Comparison of ENCODE assay signal across 7 cellular contexts in the genomic region with DNA sequence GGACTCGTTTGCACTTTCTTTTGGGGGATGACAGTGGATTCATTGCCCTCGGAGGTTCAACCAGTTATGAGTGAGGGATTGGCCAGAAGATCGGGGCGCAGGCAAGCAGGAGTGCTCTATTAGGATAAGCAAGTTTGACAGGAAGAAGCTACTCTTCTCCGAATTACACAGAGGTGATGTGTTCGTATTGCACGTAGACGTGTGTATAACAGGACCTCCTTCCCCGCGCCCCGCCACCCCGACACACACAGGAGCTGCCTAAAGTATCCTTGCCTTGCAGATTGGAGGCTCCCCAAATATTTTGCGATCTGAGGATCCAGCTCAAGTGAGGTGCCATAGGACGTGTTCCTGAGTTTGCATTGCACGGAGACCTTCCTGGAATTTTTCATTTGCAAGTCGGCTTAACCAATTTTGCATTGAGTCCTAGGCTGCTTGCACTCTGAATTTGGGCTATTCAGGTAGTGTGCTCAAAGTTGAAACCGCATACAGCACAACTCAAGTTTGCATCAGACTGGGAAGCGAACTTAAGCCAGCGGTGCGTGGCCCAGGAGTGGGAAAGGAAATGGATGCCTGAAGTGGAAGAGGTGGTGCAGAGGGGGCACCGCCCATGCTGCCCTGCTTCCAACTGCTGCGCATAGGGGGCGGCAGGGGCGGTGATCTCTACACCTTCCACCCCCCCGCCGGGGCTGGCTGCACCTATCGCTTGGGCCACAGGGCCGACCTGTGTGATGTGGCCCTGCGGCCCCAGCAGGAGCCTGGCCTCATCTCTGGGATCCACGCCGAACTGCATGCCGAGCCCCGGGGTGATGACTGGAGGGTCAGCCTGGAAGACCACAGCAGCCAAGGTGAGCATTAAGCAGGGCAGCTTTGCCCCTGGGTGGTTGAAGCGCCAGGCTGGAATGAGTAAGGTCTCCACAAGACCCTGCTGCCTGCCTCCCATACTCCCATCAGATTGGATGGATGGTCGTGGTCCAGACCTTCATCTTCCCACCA. TPM values are rescaled to one million over a fixed set of nuclear protein-coding genes. Genes with fewer than 3 reads are reported as not detected.
DNase-seq lines count a peak whose midpoint lies in the region; ATAC-seq, FAIRE-seq and TF ChIP-seq lines count a peak whose summit lies in the region.

No MANE protein-coding gene starts in this region.

- peak overlapping the region; percentile 78 for H3K14ac ChIP-seq in neuronal stem cell (ENCODE audit: low read length)

- peak; percentile 49 for FAIRE-seq in endothelial cell of umbilical vein (lab: Jason Lieb, UNC)

- H3K27ac ChIP-seq in endothelial cell of umbilical vein (ENCODE audit: insufficient read depth, low read depth, low read length) (peak overlapping the region; percentile 23), neuronal stem cell (replicated peaks; ENCODE audit: low read length) (no peak overlapping the region)

- WGBS in neuronal stem cell (ENCODE audit: extremely low coverage in 2 of 2, insufficient read length in 2 of 2, insufficient replicate concordance in 1 of 2), 2 donors = no CpG with 5 or more reads among the region's 35 CpGs

- peaks cover 47% of the 10 kb centered on the region for H3K36me3 Mint-ChIP-seq in T-helper 2 cell treated with Interferon-gamma antibody and Interleukin-4, amounts not matched to agents 5 μg/mL and 100 μg/mL, for 36 hours (ENCODE audit: low read depth)

- H4K8ac ChIP-seq in neuronal stem cell (ENCODE audit: low read depth, low read length) = no peak overlapping the region

- H2AK5ac ChIP-seq in neuronal stem cell (ENCODE audit: low read depth, low read length) = no peak overlapping the region

- CTCF ChIA-PET in endothelial cell of umbilical vein (lab: Charles Lee) = interaction anchor here (0.7 to 3.7 kb wide), 13 partner anchors 10 to 331 kb away, joined by 3 to 16 read pairs (median 3); a partner anchor contains a TSS
- CTCF ChIA-PET in GM10248 (lab: Yijun Ruan, JAX) = interaction anchor here (0.8 to 3.9 kb wide), 11 partner anchors 12 to 333 kb away, joined by 3 to 19 read pairs (median 5); no protein-coding TSS in a partner anchor

- intact Hi-C loops in endothelial cell of umbilical vein (cut with micrococcal nuclease) = loop anchor here (1.0 kb wide), 3 partner anchors 21 to 37 kb away; no protein-coding TSS in a partner anchor

- peak overlapping the region; percentile 79 for H3K27ac Mint-ChIP-seq in T-helper 2 cell treated with Interferon-gamma antibody and Interleukin-4, amounts not matched to agents 5 μg/mL and 100 μg/mL, for 36 hours

- no peak overlapping the region for H2BK12ac ChIP-seq in neuronal stem cell (ENCODE audit: low read length)

- H4K20me1 ChIP-seq in endothelial cell of umbilical vein (replicated peaks; ENCODE audit: control insufficient read depth, extremely low read depth, insufficient read depth, low read length) = no peaks in the 10 kb centered on the region

- H3K27me3 ChIP-seq in endothelial cell of umbilical vein (ENCODE audit: control insufficient read depth in 2 of 2, insufficient read depth in 2 of 2, low read length in 2 of 2) (no peaks in the 10 kb centered on the region), neuronal stem cell (ENCODE audit: control insufficient read depth in 3 of 3, insufficient read depth in 3 of 3, low read depth in 1 of 3, low read length in 3 of 3) (no peaks in the 10 kb centered on the region)

- H3K79me1 ChIP-seq in neuronal stem cell (ENCODE audit: low read depth, low read length) = no peaks in the 10 kb centered on the region

- H3K4me1 ChIP-seq in endothelial cell of umbilical vein (ENCODE audit: control insufficient read depth, extremely low read depth, insufficient read depth, low read length) (peaks cover 12% of the 10 kb centered on the region), neuronal stem cell (ENCODE audit: control insufficient read depth in 2 of 2, insufficient read depth in 1 of 2, low read depth in 1 of 2, low read length in 2 of 2) (peaks cover 10 to 14% of the 10 kb centered on the region in 2 donors)

- no peak overlapping the region for H3K4ac ChIP-seq in neuronal stem cell (ENCODE audit: low read length)

- TF ChIP-seq CTCF in endothelial cell of umbilical vein (IDR thresholded peaks at IDR 0.05; ENCODE audit: extremely low read depth in 1 of 2, insufficient read depth in 1 of 2, low read depth in 1 of 2, low read length in 2 of 2) = peak in 1 of 2 donors; percentile 10
- no peak for TF ChIP-seq CTCF in GM10248 (IDR thresholded peaks at IDR 0.05; ENCODE audit: control extremely low read depth, extremely low read depth, low read depth, missing control alignments)

- H3K4me3 ChIP-seq in endothelial cell of umbilical vein (replicated peaks in 1 of 3; ENCODE audit: insufficient read depth in 1 of 3, low read depth in 1 of 3, low read length in 3 of 3) = peak overlapping the region; percentile 62 to 90 (median 90)
- H3K4me3 ChIP-seq in neuronal stem cell (ENCODE audit: low read length in 2 of 2) = peak overlapping the region; percentile 79 to 93

- H3K4me3 Mint-ChIP-seq in T-helper 2 cell treated with Interferon-gamma antibody and Interleukin-4, amounts not matched to agents 5 μg/mL and 100 μg/mL, for 36 hours = peak overlapping the region; percentile 93

- POLR2A ChIA-PET in endothelial cell of umbilical vein (lab: Charles Lee) = interaction anchor here (1.3 kb wide), 1 partner anchor 11 kb away, joined by 3 read pairs; no protein-coding TSS in a partner anchor
- POLR2A ChIA-PET in GM10248 (lab: Yijun Ruan, JAX) = interaction anchor here (1.0 kb wide), 1 partner anchor 36 kb away, joined by 3 read pairs; no protein-coding TSS in a partner anchor

- no peak for TF ChIP-seq POLR2A in endothelial cell of umbilical vein (IDR thresholded peaks at IDR 0.05; ENCODE audit: low read depth, low read length)

- H3K79me2 ChIP-seq in endothelial cell of umbilical vein (ENCODE audit: control insufficient read depth, insufficient read depth, low read length) = peaks cover 15% of the 10 kb centered on the region

- H3K9me3 ChIP-seq in endothelial cell of umbilical vein (replicated peaks; ENCODE audit: control insufficient read depth, insufficient read depth, low read length) (no peaks in the 10 kb centered on the region), neuronal stem cell (replicated peaks in 1 of 2; ENCODE audit: control insufficient read depth in 2 of 2, insufficient read depth in 1 of 2, low read depth in 1 of 2, low read length in 2 of 2) (no peaks in the 10 kb centered on the region)

- H4K91ac ChIP-seq in neuronal stem cell (ENCODE audit: low read depth, low read length, poor library complexity) = no peak overlapping the region

- peak; percentile 1 for ATAC-seq in HG02759 (IDR thresholded peaks at IDR 0.05; ENCODE audit: unreplicated experiment)

- H3K4me2 ChIP-seq in endothelial cell of umbilical vein (ENCODE audit: insufficient read depth, low read length) = peak overlapping the region; percentile 97
- H3K4me2 ChIP-seq in neuronal stem cell (ENCODE audit: insufficient read depth, low read length, poor library complexity, severe bottlenecking) = peak overlapping the region; percentile 91

- TSS peak; percentile 47 for BruUV-seq in endothelial cell of umbilical vein (replicated peaks; lab: Mats Ljungman, UMichigan)

- H3K9me1 ChIP-seq in endothelial cell of umbilical vein (replicated peaks; ENCODE audit: control insufficient read depth, extremely low read depth, insufficient read depth, low read length) = no peaks in the 10 kb centered on the region

- no peaks in the 10 kb centered on the region for H3K9me3 Mint-ChIP-seq in T-helper 2 cell treated with Interferon-gamma antibody and Interleukin-4, amounts not matched to agents 5 μg/mL and 100 μg/mL, for 36 hours

- no peaks in the 10 kb centered on the region for H3K27me3 Mint-ChIP-seq in T-helper 2 cell treated with Interferon-gamma antibody and Interleukin-4, amounts not matched to agents 5 μg/mL and 100 μg/mL, for 36 hours (ENCODE audit: low read depth)

- peak overlapping the region; percentile 74 for H3K23ac ChIP-seq in neuronal stem cell (ENCODE audit: low read depth, low read length, poor library complexity)

- peak; percentile 2 for DNase-seq in GDM1 (lab: John Stamatoyannopoulos, UW)
- DNase-seq in T-helper 2 cell treated with Interferon-gamma antibody and Interleukin-4, amounts not matched to agents 5 μg/mL and 100 μg/mL, for 36 hours (ENCODE audit: low spot score) = peak; percentile 15
- DNase-seq in endothelial cell of umbilical vein (ENCODE audit: low read depth, low spot score) = no peak
- DNase-seq in neuronal stem cell (ENCODE audit: low spot score) = no peak
- DNase-seq in superior temporal gyrus (ENCODE audit: extremely low spot score) = no peak
- DNase-seq in GM10248 (ENCODE audit: extremely low spot score) = no peak

- peak overlapping the region; percentile 86 for H2AFZ ChIP-seq in endothelial cell of umbilical vein (ENCODE audit: low read depth, low read length)
- peak overlapping the region; percentile 95 for H2AFZ ChIP-seq in neuronal stem cell (ENCODE audit: low read length)

- no peak overlapping the region for H2BK5ac ChIP-seq in neuronal stem cell (ENCODE audit: low read length)

- dilution Hi-C loops in endothelial cell of umbilical vein (cut with MboI; ENCODE audit: extremely low pct_ligation_motif_present, low sequenced_read_pairs) = no loop called here

- peaks cover 28% of the 10 kb centered on the region for H3K4me1 Mint-ChIP-seq in T-helper 2 cell treated with Interferon-gamma antibody and Interleukin-4, amounts not matched to agents 5 μg/mL and 100 μg/mL, for 36 hours (ENCODE audit: low read depth)

- H3K18ac ChIP-seq in neuronal stem cell (ENCODE audit: low read length) = no peak overlapping the region

- no peaks in the 10 kb centered on the region for H3K36me3 ChIP-seq in endothelial cell of umbilical vein (ENCODE audit: control insufficient read depth in 2 of 2, extremely low read depth in 1 of 2, insufficient read depth in 2 of 2, low read length in 2 of 2)
- peaks cover 12 to 51% of the 10 kb centered on the region in 2 donors for H3K36me3 ChIP-seq in neuronal stem cell (replicated peaks in 1 of 2; ENCODE audit: control insufficient read depth in 2 of 2, insufficient read depth in 2 of 2, low read length in 2 of 2)

- H2BK15ac ChIP-seq in neuronal stem cell (ENCODE audit: low read length) = no peak overlapping the region

- H3K9ac ChIP-seq in endothelial cell of umbilical vein (replicated peaks; ENCODE audit: extremely low read depth, insufficient read depth, low read length) (peak overlapping the region; percentile 68), neuronal stem cell (ENCODE audit: low read depth, low read length, poor library complexity) (peak overlapping the region; percentile 78)

- no peak overlapping the region for H2BK120ac ChIP-seq in neuronal stem cell (ENCODE audit: low read depth, low read length)

RNA-seq across cellular contexts. Expression of a gene that starts 0.8 kb away (rescaled TPM):
- total RNA-seq in endothelial cell of umbilical vein = 28.0 and 31.7 TPM in 2 replicates
- polyA plus RNA-seq in endothelial cell of umbilical vein = 13.9 and 14.5 TPM in 2 replicates
- polyA plus RNA-seq in endothelial cell of umbilical vein (2011; cell fraction: cytosol; rRNA removed) = 17.9 and 18.4 TPM in 2 replicates
- 18.3 and 23.7 TPM in 2 replicates for polyA plus RNA-seq in endothelial cell of umbilical vein (2011; cell fraction: nucleus; rRNA removed)
- 8.6 and 18.4 TPM in 2 replicates for polyA plus RNA-seq in endothelial cell of umbilical vein (2012)
- polyA minus RNA-seq in endothelial cell of umbilical vein = 10.4 and 12.6 TPM in 2 replicates
- polyA minus RNA-seq in endothelial cell of umbilical vein (2011; cell fraction: cytosol; rRNA and poly(A)+ RNA removed) = 19.5 TPM
- 5.6 and 6.6 TPM in 2 replicates for polyA minus RNA-seq in endothelial cell of umbilical vein (2011; cell fraction: nucleus; rRNA and poly(A)+ RNA removed)
- polyA plus RNA-seq in neuronal stem cell (2013, experiment 1 of 2) = 6.3 TPM
- polyA plus RNA-seq in neuronal stem cell (2013, experiment 2 of 2) = 6.0 TPM

RNA-seq across cellular contexts. Expression of a gene that starts 1.6 kb away (rescaled TPM):
- total RNA-seq in endothelial cell of umbilical vein = 22.9 and 23.2 TPM in 2 replicates
- 12.0 and 12.8 TPM in 2 replicates for polyA plus RNA-seq in endothelial cell of umbilical vein
- polyA plus RNA-seq in endothelial cell of umbilical vein (2011; cell fraction: cytosol; rRNA removed) = 15.1 and 16.7 TPM in 2 replicates
- 46.6 and 48.1 TPM in 2 replicates for polyA plus RNA-seq in endothelial cell of umbilical vein (2011; cell fraction: nucleus; rRNA removed)
- polyA plus RNA-seq in endothelial cell of umbilical vein (2012) = 14.3 and 15.9 TPM in 2 replicates
- 11.4 and 12.8 TPM in 2 replicates for polyA minus RNA-seq in endothelial cell of umbilical vein
- 9.7 TPM for polyA minus RNA-seq in endothelial cell of umbilical vein (2011; cell fraction: cytosol; rRNA and poly(A)+ RNA removed)
- 11.2 and 15.5 TPM in 2 replicates for polyA minus RNA-seq in endothelial cell of umbilical vein (2011; cell fraction: nucleus; rRNA and poly(A)+ RNA removed)
- polyA plus RNA-seq in neuronal stem cell (2013, experiment 1 of 2) = 23.5 TPM
- 21.1 TPM for polyA plus RNA-seq in neuronal stem cell (2013, experiment 2 of 2)

RNA-seq across cellular contexts. Expression of a gene that starts 11.3 kb away (rescaled TPM):
- not detected in 2 replicates for total RNA-seq in endothelial cell of umbilical vein
- polyA plus RNA-seq in endothelial cell of umbilical vein = 0.63 and 0.94 TPM in 2 replicates
- 0.04 TPM in 1 of 2 replicates, not detected in the other for polyA plus RNA-seq in endothelial cell of umbilical vein (2011; cell fraction: cytosol; rRNA removed)
- 0.24 TPM in 1 of 2 replicates, not detected in the other for polyA plus RNA-seq in endothelial cell of umbilical vein (2011; cell fraction: nucleus; rRNA removed)
- 0.22 and 0.33 TPM in 2 replicates for polyA plus RNA-seq in endothelial cell of umbilical vein (2012)
- 0.85 TPM in 1 of 2 replicates, not detected in the other for polyA minus RNA-seq in endothelial cell of umbilical vein
- polyA minus RNA-seq in endothelial cell of umbilical vein (2011; cell fraction: cytosol; rRNA and poly(A)+ RNA removed) = not detected
- not detected in 2 replicates for polyA minus RNA-seq in endothelial cell of umbilical vein (2011; cell fraction: nucleus; rRNA and poly(A)+ RNA removed)
- polyA plus RNA-seq in neuronal stem cell (2013, experiment 1 of 2) = 0.74 TPM
- polyA plus RNA-seq in neuronal stem cell (2013, experiment 2 of 2) = 0.58 TPM

RNA-seq across cellular contexts. Expression of a gene that starts 20.3 kb away (rescaled TPM):
- not detected in 2 replicates for total RNA-seq in endothelial cell of umbilical vein
- not detected in 2 replicates for polyA plus RNA-seq in endothelial cell of umbilical vein
- polyA plus RNA-seq in endothelial cell of umbilical vein (2011; cell fraction: cytosol; rRNA removed) = not detected in 2 replicates
- polyA plus RNA-seq in endothelial cell of umbilical vein (2011; cell fraction: nucleus; rRNA removed) = not detected in 2 replicates
- polyA plus RNA-seq in endothelial cell of umbilical vein (2012) = not detected in 2 replicates
- polyA minus RNA-seq in endothelial cell of umbilical vein = not detected in 2 replicates
- not detected for polyA minus RNA-seq in endothelial cell of umbilical vein (2011; cell fraction: cytosol; rRNA and poly(A)+ RNA removed)
- polyA minus RNA-seq in endothelial cell of umbilical vein (2011; cell fraction: nucleus; rRNA and poly(A)+ RNA removed) = not detected in 2 replicates
- polyA plus RNA-seq in neuronal stem cell (2013, experiment 1 of 2) = 0.04 TPM
- polyA plus RNA-seq in neuronal stem cell (2013, experiment 2 of 2) = 0.03 TPM

RNA-seq across cellular contexts. Expression of a gene that starts 38.9 kb away (rescaled TPM):
- not detected in 2 replicates for total RNA-seq in endothelial cell of umbilical vein
- polyA plus RNA-seq in endothelial cell of umbilical vein = 0.03 TPM in 1 of 2 replicates, not detected in the other
- polyA plus RNA-seq in endothelial cell of umbilical vein (2011; cell fraction: cytosol; rRNA removed) = 0.03 TPM in 1 of 2 replicates, not detected in the other
- polyA plus RNA-seq in endothelial cell of umbilical vein (2011; cell fraction: nucleus; rRNA removed) = not detected in 2 replicates
- not detected in 2 replicates for polyA plus RNA-seq in endothelial cell of umbilical vein (2012)
- not detected in 2 replicates for polyA minus RNA-seq in endothelial cell of umbilical vein
- not detected for polyA minus RNA-seq in endothelial cell of umbilical vein (2011; cell fraction: cytosol; rRNA and poly(A)+ RNA removed)
- 0.24 TPM in 1 of 2 replicates, not detected in the other for polyA minus RNA-seq in endothelial cell of umbilical vein (2011; cell fraction: nucleus; rRNA and poly(A)+ RNA removed)
- polyA plus RNA-seq in neuronal stem cell (2013, experiment 1 of 2) = not detected
- not detected for polyA plus RNA-seq in neuronal stem cell (2013, experiment 2 of 2)

Comparison
In these comparisons a context has a peak if more than half of its experiments do, and no peak if none do; other contexts are left out.
1. DNase-seq: peak in GDM1 (single experiment) and T-helper 2 cell treated with Interferon-gamma antibody and Interleukin-4, amounts not matched to agents 5 μg/mL and 100 μg/mL, for 36 hours (single experiment); none in endothelial cell of umbilical vein (single experiment), neuronal stem cell (single experiment), superior temporal gyrus (single experiment) and GM10248 (single experiment).